Comparison of ENCODE assay signal across 8 cellular contexts in the genomic region with DNA sequence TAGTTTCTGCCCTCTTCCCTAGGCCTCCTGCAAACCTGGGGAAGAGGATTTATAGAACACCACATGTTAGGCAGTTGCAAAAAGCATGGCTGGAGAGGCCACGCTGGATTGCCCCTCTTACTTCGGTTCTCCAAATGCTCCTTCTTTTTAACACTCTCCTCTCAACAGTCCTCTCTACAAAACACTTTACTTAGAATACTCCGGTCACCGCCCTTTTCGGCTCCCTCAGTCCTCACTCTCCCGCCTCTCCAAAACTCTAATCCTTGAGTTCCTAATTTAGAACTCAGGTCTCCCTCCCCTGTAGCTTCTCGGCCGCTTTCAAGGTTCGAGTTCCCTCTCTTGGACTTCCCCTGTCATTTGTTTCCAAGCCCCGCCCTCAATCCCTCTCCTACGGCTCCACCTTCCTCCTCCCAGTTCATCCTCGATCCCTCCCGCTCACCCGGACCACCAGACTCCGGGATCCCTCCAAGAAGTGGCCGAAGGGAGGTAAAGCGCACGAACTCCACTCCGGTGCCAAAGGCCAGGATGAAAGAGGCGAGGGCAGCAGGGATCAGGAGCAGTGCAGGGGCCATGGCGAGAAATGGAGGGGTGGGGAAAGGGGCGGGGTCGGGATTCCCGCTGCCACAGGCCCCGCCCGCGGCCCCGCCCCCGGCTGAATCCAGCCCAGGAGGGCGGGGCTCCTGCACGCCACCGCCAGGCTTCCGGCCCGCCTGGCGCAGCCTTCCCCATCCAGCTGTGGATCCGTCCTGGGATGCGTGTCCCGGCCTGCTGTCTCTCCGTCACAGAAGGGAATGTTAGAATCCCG.
DNase-seq lines count a peak whose midpoint lies in the region; ATAC-seq lines count a peak whose summit lies in the region.

A gene with protein sequence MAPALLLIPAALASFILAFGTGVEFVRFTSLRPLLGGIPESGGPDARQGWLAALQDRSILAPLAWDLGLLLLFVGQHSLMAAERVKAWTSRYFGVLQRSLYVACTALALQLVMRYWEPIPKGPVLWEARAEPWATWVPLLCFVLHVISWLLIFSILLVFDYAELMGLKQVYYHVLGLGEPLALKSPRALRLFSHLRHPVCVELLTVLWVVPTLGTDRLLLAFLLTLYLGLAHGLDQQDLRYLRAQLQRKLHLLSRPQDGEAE (minus strand): TSS at position 582 of the 805 bp plus-strand sequence. CDS start 10 bp downstream, at position 572.

- peak; percentile 80 for DNase-seq in NOMO-1 treated with dmso at 0.1 percent for 144 hours (lab: John Stamatoyannopoulos, UW; ENCODE audit: unreplicated experiment)
- peak; percentile 35 to 42 for DNase-seq in activated CD8-positive, alpha-beta memory T cell treated with anti-CD3 and anti-CD28 coated beads for 4 hours (ENCODE audit: low read depth in 2 of 2)
- peak; percentile 30 to 41 (median 36) for DNase-seq in effector memory CD8-positive, alpha-beta T cell
- DNase-seq in medulla oblongata (ENCODE audit: extremely low spot score): peak; percentile 86
- peak; percentile 55 to 72 (median 61) for DNase-seq in stimulated activated CD4-positive, alpha-beta T cell treated with anti-CD3 and anti-CD28 coated beads, TNF-alpha, amount 100 ng/mL, for 4 hours (ENCODE audit: low read depth in 3 of 3)

- H3K27me3 ChIP-seq in HUES6 (ENCODE audit: control insufficient read depth, insufficient read depth, low read length): no peaks in the 10 kb centered on the region

- H3K36me3 Mint-ChIP-seq in effector memory CD8-positive, alpha-beta T cell (ENCODE audit: insufficient read depth): peaks cover 11% of the 10 kb centered on the region

- peaks cover 29% of the 10 kb centered on the region for H3K4me1 ChIP-seq in HUES6 (ENCODE audit: control insufficient read depth, insufficient read depth, low read length)

- no peaks in the 10 kb centered on the region for H3K9me3 Mint-ChIP-seq in effector memory CD8-positive, alpha-beta T cell

- peak; percentile 32 for ATAC-seq in GM18498 (IDR thresholded peaks at IDR 0.05; ENCODE audit: unreplicated experiment)
- peak; percentile 21 for ATAC-seq in effector memory CD8-positive, alpha-beta T cell (replicated peaks)
- ATAC-seq in GM18873 (IDR thresholded peaks at IDR 0.05; ENCODE audit: low FRiP score, unreplicated experiment): no peak

- peak within 1 kb of the TSS; percentile 96 to 98 for H3K27ac Mint-ChIP-seq in effector memory CD8-positive, alpha-beta T cell

- H3K4me1 Mint-ChIP-seq in effector memory CD8-positive, alpha-beta T cell (ENCODE audit: low read depth in 2 of 2): peaks cover 33 to 47% of the 10 kb centered on the region in 2 donors

- no peaks in the 10 kb centered on the region for H3K9me3 ChIP-seq in HUES6 (ENCODE audit: control insufficient read depth, insufficient read depth, low read depth, low read length)

- peak within 1 kb of the TSS; percentile 32; the same call in 1 of the 2 replicates for H3K27ac ChIP-seq in HUES6 (ENCODE audit: low read depth, low read length)

- peak within 1 kb of the TSS; percentile 95 for H3K4me3 ChIP-seq in HUES6 (ENCODE audit: low read depth, low read length)

- no peaks in the 10 kb centered on the region for H3K27me3 Mint-ChIP-seq in effector memory CD8-positive, alpha-beta T cell

- no peaks in the 10 kb centered on the region for H3K36me3 ChIP-seq in HUES6 (ENCODE audit: control insufficient read depth, insufficient read depth, low read length)

- H3K4me3 Mint-ChIP-seq in effector memory CD8-positive, alpha-beta T cell: peak within 1 kb of the TSS; percentile 76 to 97

- H3K9ac ChIP-seq in HUES6 (ENCODE audit: low read length): peak within 1 kb of the TSS; percentile 79

Comparison
In these comparisons a context has a peak if more than half of its experiments do, and no peak if none do; other contexts are left out.
1. DNase-seq: peak in every context shown above with its lines; median percentile 86 in medulla oblongata; 80 in NOMO-1 treated with dmso at 0.1 percent for 144 hours; 61 in stimulated activated CD4-positive, alpha-beta T cell treated with anti-CD3 and anti-CD28 coated beads, TNF-alpha, amount 100 ng/mL, for 4 hours; 38 in activated CD8-positive, alpha-beta memory T cell treated with anti-CD3 and anti-CD28 coated beads for 4 hours; 36 in effector memory CD8-positive, alpha-beta T cell.